ENCODE assay signal across 1 cellular context in the genomic region with DNA sequence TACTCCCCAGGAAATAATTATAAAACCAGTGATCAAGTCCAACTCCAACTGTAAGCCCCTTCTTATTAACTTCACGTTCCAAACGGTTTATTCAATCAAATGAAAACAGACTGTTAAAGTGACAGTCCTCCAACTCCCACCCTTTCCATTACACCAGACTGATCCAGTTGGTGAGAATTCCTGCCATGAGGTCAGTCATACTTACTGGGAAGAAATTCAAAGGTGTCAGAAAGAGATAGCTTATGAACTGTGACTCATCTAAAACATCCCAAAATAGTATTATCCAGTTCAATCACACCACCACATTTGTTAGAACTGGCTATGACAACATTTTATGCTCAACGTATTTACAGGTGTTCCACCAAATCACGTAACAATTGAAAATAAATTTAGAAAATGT.
TF ChIP-seq lines count a peak whose summit lies in the region.

No MANE protein-coding gene starts in this region.

TF ChIP-seq in K562, 482 proteins besides CTCF, POLR2A, EP300 and RAD21 (continued from another document and continues in another):
- TF ChIP-seq, protein P1, sequence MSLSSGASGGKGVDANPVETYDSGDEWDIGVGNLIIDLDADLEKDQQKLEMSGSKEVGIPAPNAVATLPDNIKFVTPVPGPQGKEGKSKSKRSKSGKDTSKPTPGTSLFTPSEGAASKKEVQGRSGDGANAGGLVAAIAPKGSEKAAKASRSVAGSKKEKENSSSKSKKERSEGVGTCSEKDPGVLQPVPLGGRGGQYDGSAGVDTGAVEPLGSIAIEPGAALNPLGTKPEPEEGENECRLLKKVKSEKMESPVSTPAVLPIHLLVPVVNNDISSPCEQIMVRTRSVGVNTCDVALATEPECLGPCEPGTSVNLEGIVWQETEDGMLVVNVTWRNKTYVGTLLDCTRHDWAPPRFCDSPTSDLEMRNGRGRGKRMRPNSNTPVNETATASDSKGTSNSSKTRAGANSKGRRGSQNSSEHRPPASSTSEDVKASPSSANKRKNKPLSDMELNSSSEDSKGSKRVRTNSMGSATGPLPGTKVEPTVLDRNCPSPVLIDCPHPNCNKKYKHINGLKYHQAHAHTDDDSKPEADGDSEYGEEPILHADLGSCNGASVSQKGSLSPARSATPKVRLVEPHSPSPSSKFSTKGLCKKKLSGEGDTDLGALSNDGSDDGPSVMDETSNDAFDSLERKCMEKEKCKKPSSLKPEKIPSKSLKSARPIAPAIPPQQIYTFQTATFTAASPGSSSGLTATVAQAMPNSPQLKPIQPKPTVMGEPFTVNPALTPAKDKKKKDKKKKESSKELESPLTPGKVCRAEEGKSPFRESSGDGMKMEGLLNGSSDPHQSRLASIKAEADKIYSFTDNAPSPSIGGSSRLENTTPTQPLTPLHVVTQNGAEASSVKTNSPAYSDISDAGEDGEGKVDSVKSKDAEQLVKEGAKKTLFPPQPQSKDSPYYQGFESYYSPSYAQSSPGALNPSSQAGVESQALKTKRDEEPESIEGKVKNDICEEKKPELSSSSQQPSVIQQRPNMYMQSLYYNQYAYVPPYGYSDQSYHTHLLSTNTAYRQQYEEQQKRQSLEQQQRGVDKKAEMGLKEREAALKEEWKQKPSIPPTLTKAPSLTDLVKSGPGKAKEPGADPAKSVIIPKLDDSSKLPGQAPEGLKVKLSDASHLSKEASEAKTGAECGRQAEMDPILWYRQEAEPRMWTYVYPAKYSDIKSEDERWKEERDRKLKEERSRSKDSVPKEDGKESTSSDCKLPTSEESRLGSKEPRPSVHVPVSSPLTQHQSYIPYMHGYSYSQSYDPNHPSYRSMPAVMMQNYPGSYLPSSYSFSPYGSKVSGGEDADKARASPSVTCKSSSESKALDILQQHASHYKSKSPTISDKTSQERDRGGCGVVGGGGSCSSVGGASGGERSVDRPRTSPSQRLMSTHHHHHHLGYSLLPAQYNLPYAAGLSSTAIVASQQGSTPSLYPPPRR (CRISPR knock-in tag; IDR thresholded peaks at IDR 0.05; ENCODE audit: borderline replicate concordance) = no peak
- TF ChIP-seq RFX1 (IDR thresholded peaks at IDR 0.05) (no peak), ETS2 (tag; IDR thresholded peaks at IDR 0.05; ENCODE audit: borderline replicate concordance, poor library complexity, severe bottlenecking) (no peak), CBX8 (IDR thresholded peaks at IDR 0.05; ENCODE audit: borderline replicate concordance, extremely low read depth, low read depth, low read length, poor library complexity, severe bottlenecking) (no peak), ZFP36 (IDR thresholded peaks at IDR 0.05; ENCODE audit: low read depth, low read length, partially characterized antibody) (no peak), TAF1 (IDR thresholded peaks at IDR 0.05; ENCODE audit: control insufficient read depth, extremely low read depth, insufficient read depth, low read length, severe bottlenecking) (no peak), NFE2L1 (tag; IDR thresholded peaks at IDR 0.05; ENCODE audit: borderline replicate concordance, low read depth) (no peak), ZKSCAN3 (CRISPR knock-in tag; IDR thresholded peaks at IDR 0.05) (no peak), XRCC4 (IDR thresholded peaks at IDR 0.05; ENCODE audit: extremely low read depth, insufficient read depth, insufficient read length) (no peak), GABPB2 (CRISPR knock-in tag; conservative IDR thresholded peaks at IDR 0.05) (no peak), GATAD2A (IDR thresholded peaks at IDR 0.05) (no peak), NBN (IDR thresholded peaks at IDR 0.05; ENCODE audit: low read depth) (peak; percentile 59; the same call in 1 of the 2 replicates), CREM (IDR thresholded peaks at IDR 0.05; ENCODE audit: low read depth) (peak; percentile 39; the same call in 1 of the 2 replicates), PPARD (CRISPR knock-in tag; IDR thresholded peaks at IDR 0.05) (no peak), KAT8 (IDR thresholded peaks at IDR 0.05; ENCODE audit: low read depth) (no peak), ZNF76 (CRISPR knock-in tag; IDR thresholded peaks at IDR 0.05; ENCODE audit: borderline replicate concordance) (no peak), MED1 (CRISPR knock-in tag; IDR thresholded peaks at IDR 0.05; ENCODE audit: borderline replicate concordance) (no peak), MXI1 (IDR thresholded peaks at IDR 0.05; ENCODE audit: low read depth, low read length) (no peak), KLF16 (IDR thresholded peaks at IDR 0.05) (peak; percentile 81; the same call in 1 of the 2 replicates), NR4A1 (CRISPR knock-in tag; IDR thresholded peaks at IDR 0.05) (no peak), NR4A1 (tag; IDR thresholded peaks at IDR 0.05) (no peak), ZNF444 (CRISPR knock-in tag; IDR thresholded peaks at IDR 0.05) (no peak), HDAC6 (IDR thresholded peaks at IDR 0.05; ENCODE audit: low read depth, low read length) (no peak), TCF7 (IDR thresholded peaks at IDR 0.05; ENCODE audit: borderline replicate concordance) (no peak), ZNF282 (CRISPR knock-in tag; IDR thresholded peaks at IDR 0.05) (no peak)
- TF ChIP-seq, protein P2, sequence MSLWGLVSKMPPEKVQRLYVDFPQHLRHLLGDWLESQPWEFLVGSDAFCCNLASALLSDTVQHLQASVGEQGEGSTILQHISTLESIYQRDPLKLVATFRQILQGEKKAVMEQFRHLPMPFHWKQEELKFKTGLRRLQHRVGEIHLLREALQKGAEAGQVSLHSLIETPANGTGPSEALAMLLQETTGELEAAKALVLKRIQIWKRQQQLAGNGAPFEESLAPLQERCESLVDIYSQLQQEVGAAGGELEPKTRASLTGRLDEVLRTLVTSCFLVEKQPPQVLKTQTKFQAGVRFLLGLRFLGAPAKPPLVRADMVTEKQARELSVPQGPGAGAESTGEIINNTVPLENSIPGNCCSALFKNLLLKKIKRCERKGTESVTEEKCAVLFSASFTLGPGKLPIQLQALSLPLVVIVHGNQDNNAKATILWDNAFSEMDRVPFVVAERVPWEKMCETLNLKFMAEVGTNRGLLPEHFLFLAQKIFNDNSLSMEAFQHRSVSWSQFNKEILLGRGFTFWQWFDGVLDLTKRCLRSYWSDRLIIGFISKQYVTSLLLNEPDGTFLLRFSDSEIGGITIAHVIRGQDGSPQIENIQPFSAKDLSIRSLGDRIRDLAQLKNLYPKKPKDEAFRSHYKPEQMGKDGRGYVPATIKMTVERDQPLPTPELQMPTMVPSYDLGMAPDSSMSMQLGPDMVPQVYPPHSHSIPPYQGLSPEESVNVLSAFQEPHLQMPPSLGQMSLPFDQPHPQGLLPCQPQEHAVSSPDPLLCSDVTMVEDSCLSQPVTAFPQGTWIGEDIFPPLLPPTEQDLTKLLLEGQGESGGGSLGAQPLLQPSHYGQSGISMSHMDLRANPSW (CRISPR knock-in tag; IDR thresholded peaks at IDR 0.05) = no peak
- TF ChIP-seq, protein P3, sequence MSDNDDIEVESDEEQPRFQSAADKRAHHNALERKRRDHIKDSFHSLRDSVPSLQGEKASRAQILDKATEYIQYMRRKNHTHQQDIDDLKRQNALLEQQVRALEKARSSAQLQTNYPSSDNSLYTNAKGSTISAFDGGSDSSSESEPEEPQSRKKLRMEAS (CRISPR knock-in tag; IDR thresholded peaks at IDR 0.05) = no peak; the same call in 1 of the 2 replicates
- TF ChIP-seq, protein P4, sequence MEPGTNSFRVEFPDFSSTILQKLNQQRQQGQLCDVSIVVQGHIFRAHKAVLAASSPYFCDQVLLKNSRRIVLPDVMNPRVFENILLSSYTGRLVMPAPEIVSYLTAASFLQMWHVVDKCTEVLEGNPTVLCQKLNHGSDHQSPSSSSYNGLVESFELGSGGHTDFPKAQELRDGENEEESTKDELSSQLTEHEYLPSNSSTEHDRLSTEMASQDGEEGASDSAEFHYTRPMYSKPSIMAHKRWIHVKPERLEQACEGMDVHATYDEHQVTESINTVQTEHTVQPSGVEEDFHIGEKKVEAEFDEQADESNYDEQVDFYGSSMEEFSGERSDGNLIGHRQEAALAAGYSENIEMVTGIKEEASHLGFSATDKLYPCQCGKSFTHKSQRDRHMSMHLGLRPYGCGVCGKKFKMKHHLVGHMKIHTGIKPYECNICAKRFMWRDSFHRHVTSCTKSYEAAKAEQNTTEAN (CRISPR knock-in tag; IDR thresholded peaks at IDR 0.05) = no peak
- TF ChIP-seq, protein P5, sequence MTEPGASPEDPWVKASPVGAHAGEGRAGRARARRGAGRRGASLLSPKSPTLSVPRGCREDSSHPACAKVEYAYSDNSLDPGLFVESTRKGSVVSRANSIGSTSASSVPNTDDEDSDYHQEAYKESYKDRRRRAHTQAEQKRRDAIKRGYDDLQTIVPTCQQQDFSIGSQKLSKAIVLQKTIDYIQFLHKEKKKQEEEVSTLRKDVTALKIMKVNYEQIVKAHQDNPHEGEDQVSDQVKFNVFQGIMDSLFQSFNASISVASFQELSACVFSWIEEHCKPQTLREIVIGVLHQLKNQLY (CRISPR knock-in tag; conservative IDR thresholded peaks at IDR 0.05) = no peak
- TF ChIP-seq, protein P6, sequence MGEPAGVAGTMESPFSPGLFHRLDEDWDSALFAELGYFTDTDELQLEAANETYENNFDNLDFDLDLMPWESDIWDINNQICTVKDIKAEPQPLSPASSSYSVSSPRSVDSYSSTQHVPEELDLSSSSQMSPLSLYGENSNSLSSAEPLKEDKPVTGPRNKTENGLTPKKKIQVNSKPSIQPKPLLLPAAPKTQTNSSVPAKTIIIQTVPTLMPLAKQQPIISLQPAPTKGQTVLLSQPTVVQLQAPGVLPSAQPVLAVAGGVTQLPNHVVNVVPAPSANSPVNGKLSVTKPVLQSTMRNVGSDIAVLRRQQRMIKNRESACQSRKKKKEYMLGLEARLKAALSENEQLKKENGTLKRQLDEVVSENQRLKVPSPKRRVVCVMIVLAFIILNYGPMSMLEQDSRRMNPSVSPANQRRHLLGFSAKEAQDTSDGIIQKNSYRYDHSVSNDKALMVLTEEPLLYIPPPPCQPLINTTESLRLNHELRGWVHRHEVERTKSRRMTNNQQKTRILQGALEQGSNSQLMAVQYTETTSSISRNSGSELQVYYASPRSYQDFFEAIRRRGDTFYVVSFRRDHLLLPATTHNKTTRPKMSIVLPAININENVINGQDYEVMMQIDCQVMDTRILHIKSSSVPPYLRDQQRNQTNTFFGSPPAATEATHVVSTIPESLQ (CRISPR knock-in tag; IDR thresholded peaks at IDR 0.05) = no peak
- TF ChIP-seq, protein P7, sequence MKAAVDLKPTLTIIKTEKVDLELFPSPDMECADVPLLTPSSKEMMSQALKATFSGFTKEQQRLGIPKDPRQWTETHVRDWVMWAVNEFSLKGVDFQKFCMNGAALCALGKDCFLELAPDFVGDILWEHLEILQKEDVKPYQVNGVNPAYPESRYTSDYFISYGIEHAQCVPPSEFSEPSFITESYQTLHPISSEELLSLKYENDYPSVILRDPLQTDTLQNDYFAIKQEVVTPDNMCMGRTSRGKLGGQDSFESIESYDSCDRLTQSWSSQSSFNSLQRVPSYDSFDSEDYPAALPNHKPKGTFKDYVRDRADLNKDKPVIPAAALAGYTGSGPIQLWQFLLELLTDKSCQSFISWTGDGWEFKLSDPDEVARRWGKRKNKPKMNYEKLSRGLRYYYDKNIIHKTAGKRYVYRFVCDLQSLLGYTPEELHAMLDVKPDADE (conservative IDR thresholded peaks at IDR 0.05; ENCODE audit: control insufficient read depth, low read depth, low read length) = no peak
- TF ChIP-seq, protein P8, sequence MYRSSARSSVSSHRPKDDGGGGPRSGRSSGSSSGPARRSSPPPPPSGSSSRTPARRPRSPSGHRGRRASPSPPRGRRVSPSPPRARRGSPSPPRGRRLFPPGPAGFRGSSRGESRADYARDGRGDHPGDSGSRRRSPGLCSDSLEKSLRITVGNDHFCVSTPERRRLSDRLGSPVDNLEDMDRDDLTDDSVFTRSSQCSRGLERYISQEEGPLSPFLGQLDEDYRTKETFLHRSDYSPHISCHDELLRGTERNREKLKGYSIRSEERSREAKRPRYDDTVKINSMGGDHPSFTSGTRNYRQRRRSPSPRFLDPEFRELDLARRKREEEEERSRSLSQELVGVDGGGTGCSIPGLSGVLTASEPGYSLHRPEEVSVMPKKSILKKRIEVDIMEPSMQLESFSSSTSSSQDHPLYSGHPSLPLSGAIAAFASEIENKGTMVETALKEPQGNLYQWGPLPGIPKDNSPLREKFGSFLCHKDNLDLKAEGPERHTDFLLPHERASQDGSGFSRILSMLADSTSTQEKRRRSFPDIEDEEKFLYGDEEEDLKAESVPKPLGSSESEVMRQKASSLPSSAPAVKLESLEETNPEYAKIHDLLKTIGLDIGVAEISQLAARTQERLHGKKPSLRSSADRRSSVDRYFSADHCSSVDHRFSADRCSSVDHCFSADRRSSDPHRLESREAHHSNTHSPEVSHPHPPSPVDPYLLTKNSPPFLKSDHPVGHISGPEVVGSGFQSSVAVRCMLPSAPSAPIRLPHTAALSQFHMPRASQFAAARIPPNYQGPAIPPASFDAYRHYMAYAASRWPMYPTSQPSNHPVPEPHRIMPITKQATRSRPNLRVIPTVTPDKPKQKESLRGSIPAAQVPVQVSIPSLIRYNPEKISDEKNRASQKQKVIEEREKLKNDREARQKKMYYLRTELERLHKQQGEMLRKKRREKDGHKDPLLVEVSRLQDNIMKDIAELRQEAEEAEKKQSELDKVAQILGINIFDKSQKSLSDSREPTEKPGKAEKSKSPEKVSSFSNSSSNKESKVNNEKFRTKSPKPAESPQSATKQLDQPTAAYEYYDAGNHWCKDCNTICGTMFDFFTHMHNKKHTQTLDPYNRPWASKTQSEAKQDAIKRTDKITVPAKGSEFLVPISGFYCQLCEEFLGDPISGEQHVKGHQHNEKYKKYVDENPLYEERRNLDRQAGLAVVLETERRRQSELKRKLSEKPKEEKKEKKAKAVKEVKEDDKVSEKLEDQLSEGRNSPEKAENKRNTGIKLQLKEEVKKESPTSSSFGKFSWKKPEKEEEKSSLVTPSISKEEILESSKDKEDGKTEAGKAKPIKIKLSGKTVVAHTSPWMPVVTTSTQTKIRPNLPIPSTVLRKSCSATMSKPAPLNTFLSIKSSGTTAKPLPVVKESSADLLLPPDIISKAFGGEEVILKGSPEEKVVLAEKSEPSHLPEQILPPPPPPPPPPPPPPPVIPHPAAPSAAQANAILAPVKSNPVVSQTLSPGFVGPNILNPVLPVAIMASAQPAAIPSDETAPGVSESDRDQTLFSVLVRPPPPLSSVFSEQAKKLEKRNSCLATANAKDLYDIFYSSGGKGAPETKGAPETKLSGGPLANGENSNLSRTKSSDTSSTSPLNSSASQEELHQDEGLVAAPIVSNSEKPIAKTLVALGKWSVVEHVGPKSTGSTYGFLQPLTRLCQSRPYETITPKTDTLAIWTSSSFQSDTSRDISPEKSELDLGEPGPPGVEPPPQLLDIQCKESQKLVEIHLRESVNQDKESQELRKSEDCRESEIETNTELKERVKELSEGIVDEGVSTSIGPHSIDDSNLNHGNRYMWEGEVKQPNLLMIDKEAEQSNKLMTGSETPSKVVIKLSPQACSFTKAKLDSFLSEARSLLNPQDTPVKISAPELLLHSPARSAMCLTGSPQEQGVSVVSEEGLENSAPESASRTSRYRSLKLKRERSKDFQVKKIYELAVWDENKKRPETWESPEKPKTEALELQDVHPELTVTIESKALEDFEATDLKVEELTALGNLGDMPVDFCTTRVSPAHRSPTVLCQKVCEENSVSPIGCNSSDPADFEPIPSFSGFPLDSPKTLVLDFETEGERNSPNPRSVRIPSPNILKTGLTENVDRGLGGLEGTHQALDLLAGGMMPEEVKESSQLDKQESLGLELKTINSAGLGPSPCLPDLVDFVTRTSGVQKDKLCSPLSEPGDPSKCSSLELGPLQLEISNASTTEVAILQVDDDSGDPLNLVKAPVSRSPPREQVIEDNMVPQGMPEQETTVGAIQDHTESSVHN (IDR thresholded peaks at IDR 0.05; ENCODE audit: borderline replicate concordance in 1 of 2, low read depth in 1 of 2) = no peak
- TF ChIP-seq, protein P9, sequence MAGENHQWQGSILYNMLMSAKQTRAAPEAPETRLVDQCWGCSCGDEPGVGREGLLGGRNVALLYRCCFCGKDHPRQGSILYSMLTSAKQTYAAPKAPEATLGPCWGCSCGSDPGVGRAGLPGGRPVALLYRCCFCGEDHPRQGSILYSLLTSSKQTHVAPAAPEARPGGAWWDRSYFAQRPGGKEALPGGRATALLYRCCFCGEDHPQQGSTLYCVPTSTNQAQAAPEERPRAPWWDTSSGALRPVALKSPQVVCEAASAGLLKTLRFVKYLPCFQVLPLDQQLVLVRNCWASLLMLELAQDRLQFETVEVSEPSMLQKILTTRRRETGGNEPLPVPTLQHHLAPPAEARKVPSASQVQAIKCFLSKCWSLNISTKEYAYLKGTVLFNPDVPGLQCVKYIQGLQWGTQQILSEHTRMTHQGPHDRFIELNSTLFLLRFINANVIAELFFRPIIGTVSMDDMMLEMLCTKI (IDR thresholded peaks at IDR 0.05; ENCODE audit: partially characterized antibody) = no peak
